Comparison of ENCODE assay signal across 35 cellular contexts in genomic region chr12:75196865-75197264, GRCh38. TPM values are rescaled to one million over a fixed set of nuclear protein-coding genes. Genes with fewer than 3 reads are reported as not detected.
DNase-seq lines count a peak whose midpoint lies in the region; ATAC-seq, FAIRE-seq and TF ChIP-seq lines count a peak whose summit lies in the region.
"Had no signal": no experiment of that assay in that cellular context is flagged by ENCODE, and none has a peak within 500 bp of the region (broad histone marks: within the 10 kb centered on the region; RNA-seq: fewer than 3 reads in every experiment).

No MANE protein-coding gene starts in this region.

- H3K4me3 ChIP-seq in bronchial epithelial cell (ENCODE audit: low read depth, low read length): no peak overlapping the region
- H3K4me3 ChIP-seq in left lung: no peak overlapping the region
- no peak overlapping the region for H3K4me3 ChIP-seq in heart right ventricle
- no peak overlapping the region for H3K4me3 ChIP-seq in ascending aorta
- H3K4me3 ChIP-seq: BLaER1 treated with 17β-estradiol and CSF1 and Interleukin-3, amounts not matched to agents 10 nM and 100 nM had no signal

- no peak for FAIRE-seq in bronchial epithelial cell (lab: Jason Lieb, UNC)
- FAIRE-seq: colon, endothelial cell of umbilical vein, G401.6, TTC549 had no signal

- H3K36me3 Mint-ChIP-seq in stimulated activated memory B cell treated with anti-CD40 and anti-IgM and Interleukin-4, amounts not matched to agents 10 μg/mL and 1 μg/mL and 100 μg/mL, for 72 hours: no peaks in the 10 kb centered on the region
- H3K36me3 Mint-ChIP-seq: IgD-negative memory B cell; memory B cell; stimulated activated naive B cell treated with anti-CD40 and anti-IgM and Interleukin-4, amounts not matched to agents 10 μg/mL and 1 μg/mL and 100 μg/mL, for 72 hours; type B pancreatic cell had no signal

- no peak overlapping the region for H3K4me3 Mint-ChIP-seq in stimulated activated memory B cell treated with anti-CD40 and anti-IgM and Interleukin-4, amounts not matched to agents 10 μg/mL and 1 μg/mL and 100 μg/mL, for 72 hours
- H3K4me3 Mint-ChIP-seq: activated naive CD4-positive, alpha-beta T cell treated with anti-CD3 and anti-CD28 coated beads for 36 hours; activated T-helper 1 cell treated with anti-CD3 and anti-CD28 coated beads, Interleukin-12 subunit alpha, Interleukin-12 subunit beta, Interleukin-2, Interleukin-4 antibody, amounts not matched to agents 30 ng/mL and 10 ng/mL and 1 ng/mL, durations not matched to agents 14 hours and 24 hours and 36 hours; IgD-negative memory B cell; memory B cell; nephron progenitor cell; stimulated activated naive B cell treated with anti-CD40 and anti-IgM and Interleukin-4, amounts not matched to agents 10 μg/mL and 1 μg/mL and 100 μg/mL, for 72 hours; type B pancreatic cell had no signal

- no peaks in the 10 kb centered on the region for H3K4me1 Mint-ChIP-seq in stimulated activated memory B cell treated with anti-CD40 and anti-IgM and Interleukin-4, amounts not matched to agents 10 μg/mL and 1 μg/mL and 100 μg/mL, for 72 hours
- H3K4me1 Mint-ChIP-seq: IgD-negative memory B cell; memory B cell; stimulated activated naive B cell treated with anti-CD40 and anti-IgM and Interleukin-4, amounts not matched to agents 10 μg/mL and 1 μg/mL and 100 μg/mL, for 72 hours had no signal

- H3K4me1 ChIP-seq in left lung (no peaks in the 10 kb centered on the region), heart right ventricle (no peaks in the 10 kb centered on the region), ascending aorta (no peaks in the 10 kb centered on the region)

- H3K27ac Mint-ChIP-seq in stimulated activated memory B cell treated with anti-CD40 and anti-IgM and Interleukin-4, amounts not matched to agents 10 μg/mL and 1 μg/mL and 100 μg/mL, for 72 hours: no peak overlapping the region
- H3K27ac Mint-ChIP-seq: activated naive CD4-positive, alpha-beta T cell treated with anti-CD3 and anti-CD28 coated beads for 36 hours; activated T-helper 1 cell treated with anti-CD3 and anti-CD28 coated beads, Interleukin-12 subunit alpha, Interleukin-12 subunit beta, Interleukin-2, Interleukin-4 antibody, amounts not matched to agents 30 ng/mL and 10 ng/mL and 1 ng/mL, durations not matched to agents 14 hours and 24 hours and 36 hours; IgD-negative memory B cell; memory B cell; nephron progenitor cell; stimulated activated naive B cell treated with anti-CD40 and anti-IgM and Interleukin-4, amounts not matched to agents 10 μg/mL and 1 μg/mL and 100 μg/mL, for 72 hours; type B pancreatic cell had no signal

- intact Hi-C loops in left lung (cut with DNase I): no loop called here
- intact Hi-C loops in heart right ventricle (cut with DNase I): no loop called here
- intact Hi-C loops in ascending aorta (cut with DNase I): no loop called here

- peak; percentile 35 for DNase-seq in HCEC 1CT
- DNase-seq in NCI-H226: peak; percentile 76
- peak; percentile 96 for DNase-seq in bronchial epithelial cell (ENCODE audit: low read depth)
- no peak for DNase-seq in left lung
- no peak for DNase-seq in heart right ventricle
- DNase-seq in activated CD8-positive, alpha-beta memory T cell treated with anti-CD3 and anti-CD28 coated beads, Interleukin-2, amount 50 U/mL, for 4 hours: no peak
- DNase-seq in ascending aorta (ENCODE audit: low spot score in 2 of 2): no peak
- DNase-seq: activated CD4-positive, alpha-beta T cell treated with anti-CD3 and anti-CD28 coated beads, Interleukin-2, amount 50 U/mL, for 4 hours; activated naive CD4-positive, alpha-beta T cell treated with anti-CD3 and anti-CD28 coated beads for 36 hours; amygdala; left cardiac atrium; NCI-H1105; NCI-H187 treated with DMSO at 0.1 percent for 48 hours; NCI-H2171 treated with DMSO at 0.1 percent for 48 hours; NCI-H510A treated with DMSO at 0.1 percent for 48 hours; nephron progenitor cell; SK-N-SH; stimulated activated CD4-positive, alpha-beta T cell treated with anti-CD3 and anti-CD28 coated beads, Interleukin-15, amount 100 ng/mL, for 24 hours; stimulated activated naive B cell treated with anti-CD40 and anti-IgM and Interleukin-4, amounts not matched to agents 10 μg/mL and 1 μg/mL and 100 μg/mL, for 72 hours; substantia nigra had no signal

- H3K9me3 ChIP-seq in left lung (no peaks in the 10 kb centered on the region), heart right ventricle (no peaks in the 10 kb centered on the region), ascending aorta (no peaks in the 10 kb centered on the region)
- H3K9me3 ChIP-seq: BLaER1 treated with 17β-estradiol and CSF1 and Interleukin-3, amounts not matched to agents 10 nM and 100 nM; SK-N-SH had no signal

- no peak for TF ChIP-seq CTCF in bronchial epithelial cell (IDR thresholded peaks at IDR 0.05; ENCODE audit: insufficient read depth, low read length, severe bottlenecking)
- no peak for TF ChIP-seq CTCF in left lung (IDR thresholded peaks at IDR 0.05)
- no peak for TF ChIP-seq CTCF in heart right ventricle (IDR thresholded peaks at IDR 0.05)
- no peak for TF ChIP-seq CTCF in ascending aorta (IDR thresholded peaks at IDR 0.05)

- no peaks in the 10 kb centered on the region for H3K9me3 Mint-ChIP-seq in stimulated activated memory B cell treated with anti-CD40 and anti-IgM and Interleukin-4, amounts not matched to agents 10 μg/mL and 1 μg/mL and 100 μg/mL, for 72 hours
- H3K9me3 Mint-ChIP-seq: activated naive CD4-positive, alpha-beta T cell treated with anti-CD3 and anti-CD28 coated beads for 36 hours; activated T-helper 1 cell treated with anti-CD3 and anti-CD28 coated beads, Interleukin-12 subunit alpha, Interleukin-12 subunit beta, Interleukin-2, Interleukin-4 antibody, amounts not matched to agents 30 ng/mL and 10 ng/mL and 1 ng/mL, durations not matched to agents 14 hours and 24 hours and 36 hours; nephron progenitor cell; type B pancreatic cell had no signal

- ATAC-seq in left lung (peak; percentile 68), heart right ventricle (no peak)
- no peak for ATAC-seq in stimulated activated memory B cell treated with anti-CD40 and anti-IgM and Interleukin-4, amounts not matched to agents 10 μg/mL and 1 μg/mL and 100 μg/mL, for 72 hours
- ATAC-seq: activated CD4-positive, CD25-positive, alpha-beta regulatory T cell treated with anti-CD3 and anti-CD28 coated beads, Interleukin-2, amount 50 U/mL, for 24 hours; left cardiac atrium; stimulated activated naive B cell treated with anti-CD40 and anti-IgM and Interleukin-4, amounts not matched to agents 10 μg/mL and 1 μg/mL and 100 μg/mL, for 72 hours had no signal

- H3K27me3 Mint-ChIP-seq in stimulated activated memory B cell treated with anti-CD40 and anti-IgM and Interleukin-4, amounts not matched to agents 10 μg/mL and 1 μg/mL and 100 μg/mL, for 72 hours: no peaks in the 10 kb centered on the region
- H3K27me3 Mint-ChIP-seq: IgD-negative memory B cell, memory B cell had no signal

- no peaks in the 10 kb centered on the region for H3K27me3 ChIP-seq in bronchial epithelial cell (ENCODE audit: control insufficient read depth, insufficient read depth, low read length)
- no peaks in the 10 kb centered on the region for H3K27me3 ChIP-seq in left lung
- no peaks in the 10 kb centered on the region for H3K27me3 ChIP-seq in heart right ventricle
- no peaks in the 10 kb centered on the region for H3K27me3 ChIP-seq in ascending aorta
- H3K27me3 ChIP-seq: BLaER1 treated with 17β-estradiol and CSF1 and Interleukin-3, amounts not matched to agents 10 nM and 100 nM had no signal

- no peaks in the 10 kb centered on the region for H3K36me3 ChIP-seq in bronchial epithelial cell (ENCODE audit: control insufficient read depth, insufficient read depth, low read length)
- no peaks in the 10 kb centered on the region for H3K36me3 ChIP-seq in left lung
- H3K36me3 ChIP-seq in heart right ventricle: no peaks in the 10 kb centered on the region
- H3K36me3 ChIP-seq in ascending aorta: no peaks in the 10 kb centered on the region
- H3K36me3 ChIP-seq: BLaER1 treated with 17β-estradiol and CSF1 and Interleukin-3, amounts not matched to agents 10 nM and 100 nM had no signal

- H3K27ac ChIP-seq in left lung: no peak overlapping the region
- H3K27ac ChIP-seq in heart right ventricle: no peak overlapping the region
- H3K27ac ChIP-seq in ascending aorta: no peak overlapping the region
- H3K27ac ChIP-seq: BLaER1 treated with 17β-estradiol and CSF1 and Interleukin-3, amounts not matched to agents 10 nM and 100 nM had no signal

RNA-seq across cellular contexts. Expression of gene KCNC2, which starts 12.8 kb away (rescaled TPM):
- total RNA-seq in bronchial epithelial cell: under 0.01 TPM in 1 of 2 replicates, not detected in the other
- total RNA-seq in left lung: not detected
- total RNA-seq in heart right ventricle: not detected
- polyA plus RNA-seq in heart right ventricle: not detected
- total RNA-seq in ascending aorta: not detected
- total RNA-seq: activated naive CD4-positive, alpha-beta T cell treated with anti-CD3 and anti-CD28 coated beads for 36 hours; activated T-helper 1 cell treated with anti-CD3 and anti-CD28 coated beads, Interleukin-12 subunit alpha, Interleukin-12 subunit beta, Interleukin-2, Interleukin-4 antibody, amounts not matched to agents 30 ng/mL and 10 ng/mL and 1 ng/mL, durations not matched to agents 14 hours and 24 hours and 36 hours; endothelial cell of umbilical vein; left cardiac atrium; OCI-LY7; osteoblast; pulmonary artery endothelial cell; T-helper 1 cell treated with Interleukin-12 subunit alpha and Interleukin-12 subunit beta and Interleukin-4 antibody, amounts not matched to agents 30 ng/mL and 1 ng/mL, for 36 hours had no signal
- polyA plus RNA-seq: endothelial cell of umbilical vein, IgD-negative memory B cell, SK-N-SH had no signal

Comparison
In these comparisons a context has a peak if more than half of its experiments do, and no peak if none do; other contexts are left out.
1. DNase-seq: peak in HCEC 1CT (single experiment), NCI-H226 (single experiment) and bronchial epithelial cell (single experiment); none in left lung (0 of 2), heart right ventricle (0 of 2), activated CD8-positive, alpha-beta memory T cell treated with anti-CD3 and anti-CD28 coated beads, Interleukin-2, amount 50 U/mL, for 4 hours (single experiment) and ascending aorta (0 of 2).